Comparison of ENCODE assay signal across 1 cellular context in the genomic region with DNA sequence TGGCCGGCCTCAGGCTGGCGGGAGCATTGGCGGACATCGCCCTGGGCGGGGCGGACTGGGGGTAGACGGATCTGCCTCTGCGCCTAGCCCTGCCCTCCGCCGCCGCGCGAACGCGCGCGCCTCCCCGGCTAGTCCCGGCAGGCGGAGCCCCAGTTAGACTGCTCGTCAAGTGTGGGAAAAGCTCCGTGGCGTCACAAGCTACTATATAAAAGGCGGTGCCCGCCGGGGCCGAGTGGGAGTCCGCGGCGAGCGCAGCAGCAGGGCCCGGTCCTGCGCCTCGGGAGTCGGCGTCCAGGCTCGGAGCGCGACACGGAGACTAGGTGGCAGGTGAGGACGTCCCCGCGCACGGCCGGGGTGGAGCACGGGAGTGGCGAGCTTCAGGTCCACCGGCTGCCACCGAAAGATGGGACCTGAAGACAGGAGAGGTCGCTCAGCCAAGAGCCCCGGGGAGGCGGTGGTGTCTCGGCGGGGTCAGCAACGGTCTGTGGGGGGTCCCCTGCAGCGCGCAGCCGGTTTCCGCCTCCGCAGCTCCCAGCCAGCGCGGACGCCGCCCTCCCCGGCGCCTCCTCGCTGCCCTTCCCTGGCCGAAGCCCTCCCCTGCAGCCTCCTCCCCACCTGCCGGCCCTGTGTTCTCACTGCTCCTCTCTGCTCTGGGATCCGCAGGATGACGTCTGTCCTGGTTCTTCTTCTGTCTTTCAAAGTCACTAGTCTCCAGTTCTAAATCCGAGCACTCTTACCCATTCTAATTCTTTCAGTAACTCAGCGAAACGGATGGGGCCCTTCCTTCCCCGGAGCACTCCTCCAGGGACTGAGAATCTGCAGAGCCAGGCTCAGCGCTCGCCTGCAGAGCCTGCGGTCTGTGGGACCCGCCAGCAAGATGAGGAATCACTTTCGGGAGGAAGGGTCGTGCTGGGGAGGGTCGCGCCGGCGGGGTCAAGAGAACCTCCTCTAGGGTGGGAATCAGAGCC.
TF ChIP-seq lines count a peak whose summit lies in the region.

No MANE protein-coding gene starts in this region.

TF ChIP-seq in HepG2, 621 proteins besides CTCF, POLR2A, EP300 and RAD21 (continued from another document and continues in another):
- TF ChIP-seq, protein P1, sequence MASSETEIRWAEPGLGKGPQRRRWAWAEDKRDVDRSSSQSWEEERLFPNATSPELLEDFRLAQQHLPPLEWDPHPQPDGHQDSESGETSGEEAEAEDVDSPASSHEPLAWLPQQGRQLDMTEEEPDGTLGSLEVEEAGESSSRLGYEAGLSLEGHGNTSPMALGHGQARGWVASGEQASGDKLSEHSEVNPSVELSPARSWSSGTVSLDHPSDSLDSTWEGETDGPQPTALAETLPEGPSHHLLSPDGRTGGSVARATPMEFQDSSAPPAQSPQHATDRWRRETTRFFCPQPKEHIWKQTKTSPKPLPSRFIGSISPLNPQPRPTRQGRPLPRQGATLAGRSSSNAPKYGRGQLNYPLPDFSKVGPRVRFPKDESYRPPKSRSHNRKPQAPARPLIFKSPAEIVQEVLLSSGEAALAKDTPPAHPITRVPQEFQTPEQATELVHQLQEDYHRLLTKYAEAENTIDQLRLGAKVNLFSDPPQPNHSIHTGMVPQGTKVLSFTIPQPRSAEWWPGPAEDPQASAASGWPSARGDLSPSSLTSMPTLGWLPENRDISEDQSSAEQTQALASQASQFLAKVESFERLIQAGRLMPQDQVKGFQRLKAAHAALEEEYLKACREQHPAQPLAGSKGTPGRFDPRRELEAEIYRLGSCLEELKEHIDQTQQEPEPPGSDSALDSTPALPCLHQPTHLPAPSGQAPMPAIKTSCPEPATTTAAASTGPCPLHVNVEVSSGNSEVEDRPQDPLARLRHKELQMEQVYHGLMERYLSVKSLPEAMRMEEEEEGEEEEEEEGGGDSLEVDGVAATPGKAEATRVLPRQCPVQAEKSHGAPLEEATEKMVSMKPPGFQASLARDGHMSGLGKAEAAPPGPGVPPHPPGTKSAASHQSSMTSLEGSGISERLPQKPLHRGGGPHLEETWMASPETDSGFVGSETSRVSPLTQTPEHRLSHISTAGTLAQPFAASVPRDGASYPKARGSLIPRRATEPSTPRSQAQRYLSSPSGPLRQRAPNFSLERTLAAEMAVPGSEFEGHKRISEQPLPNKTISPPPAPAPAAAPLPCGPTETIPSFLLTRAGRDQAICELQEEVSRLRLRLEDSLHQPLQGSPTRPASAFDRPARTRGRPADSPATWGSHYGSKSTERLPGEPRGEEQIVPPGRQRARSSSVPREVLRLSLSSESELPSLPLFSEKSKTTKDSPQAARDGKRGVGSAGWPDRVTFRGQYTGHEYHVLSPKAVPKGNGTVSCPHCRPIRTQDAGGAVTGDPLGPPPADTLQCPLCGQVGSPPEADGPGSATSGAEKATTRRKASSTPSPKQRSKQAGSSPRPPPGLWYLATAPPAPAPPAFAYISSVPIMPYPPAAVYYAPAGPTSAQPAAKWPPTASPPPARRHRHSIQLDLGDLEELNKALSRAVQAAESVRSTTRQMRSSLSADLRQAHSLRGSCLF (CRISPR knock-in tag; IDR thresholded peaks at IDR 0.05; ENCODE audit: borderline replicate concordance), result no peak
- TF ChIP-seq SIX4 (CRISPR knock-in tag; IDR thresholded peaks at IDR 0.05) (peak; percentile 33; the same call in 1 of the 2 replicates), ZNF792 (CRISPR knock-in tag; IDR thresholded peaks at IDR 0.05) (peak; percentile 49), ARHGAP35 (CRISPR knock-in tag; IDR thresholded peaks at IDR 0.05; ENCODE audit: borderline replicate concordance) (peak; percentile 45; the same call in 1 of the 2 replicates), ZNF616 (CRISPR knock-in tag; IDR thresholded peaks at IDR 0.05; ENCODE audit: low read depth) (no peak), ZSCAN5A (CRISPR knock-in tag; IDR thresholded peaks at IDR 0.05; ENCODE audit: borderline replicate concordance) (no peak), ZNF546 (CRISPR knock-in tag; conservative IDR thresholded peaks at IDR 0.05) (peak; percentile 91), SNRNP70 (IDR thresholded peaks at IDR 0.05; ENCODE audit: low read depth, low read length) (no peak), GFI1 (CRISPR knock-in tag; IDR thresholded peaks at IDR 0.05; ENCODE audit: borderline replicate concordance) (peak; percentile 60), ZNF101 (CRISPR knock-in tag; IDR thresholded peaks at IDR 0.05; ENCODE audit: borderline replicate concordance, low read depth) (no peak), ZNF615 (CRISPR knock-in tag; IDR thresholded peaks at IDR 0.05; ENCODE audit: borderline replicate concordance) (no peak; the same call in 1 of the 2 replicates), MEIS2 (CRISPR knock-in tag; IDR thresholded peaks at IDR 0.05) (peak; percentile 67; the same call in 1 of the 2 replicates), ETV6 (CRISPR knock-in tag; conservative IDR thresholded peaks at IDR 0.05) (no peak), BHLHE40 (IDR thresholded peaks at IDR 0.05; ENCODE audit: low read length) (no peak), ZMYM4 (CRISPR knock-in tag; IDR thresholded peaks at IDR 0.05) (peak; percentile 83), ZNF572 (CRISPR knock-in tag; IDR thresholded peaks at IDR 0.05) (no peak), SRSF9 (IDR thresholded peaks at IDR 0.05; ENCODE audit: borderline replicate concordance, insufficient read depth, low read depth, low read length, poor library complexity, severe bottlenecking) (no peak), ZNF44 (CRISPR knock-in tag; IDR thresholded peaks at IDR 0.05) (no peak), ZNF326 (CRISPR knock-in tag; IDR thresholded peaks at IDR 0.05; ENCODE audit: borderline replicate concordance) (no peak), ZNF225 (CRISPR knock-in tag; IDR thresholded peaks at IDR 0.05) (peak; percentile 91), SKI (IDR thresholded peaks at IDR 0.05; ENCODE audit: partially characterized antibody) (peak; percentile 92), SP5 (CRISPR knock-in tag; IDR thresholded peaks at IDR 0.05; ENCODE audit: borderline replicate concordance, low read depth) (peak; percentile 64; the same call in 1 of the 2 replicates), ZEB1 (IDR thresholded peaks at IDR 0.05; ENCODE audit: insufficient replicate concordance, low read depth) (peak; percentile 84), ZNF772 (CRISPR knock-in tag; IDR thresholded peaks at IDR 0.05) (no peak; the same call in 1 of the 2 replicates), IRF2 (CRISPR knock-in tag; IDR thresholded peaks at IDR 0.05) (no peak), ZNF816 (CRISPR knock-in tag; IDR thresholded peaks at IDR 0.05; ENCODE audit: borderline replicate concordance) (peak; percentile 65; the same call in 1 of the 2 replicates), RERE (CRISPR knock-in tag; IDR thresholded peaks at IDR 0.05; ENCODE audit: low read depth) (no peak), FIP1L1 (IDR thresholded peaks at IDR 0.05; ENCODE audit: borderline replicate concordance, insufficient read depth, low read depth, low read length) (no peak), ZNF34 (CRISPR knock-in tag; IDR thresholded peaks at IDR 0.05; ENCODE audit: borderline replicate concordance) (peak; percentile 93), GATAD2A (CRISPR knock-in tag; IDR thresholded peaks at IDR 0.05) (no peak), ZIK1 (CRISPR knock-in tag; IDR thresholded peaks at IDR 0.05; ENCODE audit: borderline replicate concordance, low read depth) (peak; percentile 85), HNRNPL (IDR thresholded peaks at IDR 0.05; ENCODE audit: low read depth, low read length) (no peak), THYN1 (CRISPR knock-in tag; IDR thresholded peaks at IDR 0.05; ENCODE audit: borderline replicate concordance, low read depth) (no peak), SAFB2 (CRISPR knock-in tag; IDR thresholded peaks at IDR 0.05; ENCODE audit: borderline replicate concordance, low read depth) (peak; percentile 55; the same call in 1 of the 2 replicates)
- TF ChIP-seq, protein P2, sequence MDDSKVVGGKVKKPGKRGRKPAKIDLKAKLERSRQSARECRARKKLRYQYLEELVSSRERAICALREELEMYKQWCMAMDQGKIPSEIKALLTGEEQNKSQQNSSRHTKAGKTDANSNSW (CRISPR knock-in tag; IDR thresholded peaks at IDR 0.05; ENCODE audit: borderline replicate concordance), result peak; percentile 74; the same call in 1 of the 2 replicates
- TF ChIP-seq, protein P3, sequence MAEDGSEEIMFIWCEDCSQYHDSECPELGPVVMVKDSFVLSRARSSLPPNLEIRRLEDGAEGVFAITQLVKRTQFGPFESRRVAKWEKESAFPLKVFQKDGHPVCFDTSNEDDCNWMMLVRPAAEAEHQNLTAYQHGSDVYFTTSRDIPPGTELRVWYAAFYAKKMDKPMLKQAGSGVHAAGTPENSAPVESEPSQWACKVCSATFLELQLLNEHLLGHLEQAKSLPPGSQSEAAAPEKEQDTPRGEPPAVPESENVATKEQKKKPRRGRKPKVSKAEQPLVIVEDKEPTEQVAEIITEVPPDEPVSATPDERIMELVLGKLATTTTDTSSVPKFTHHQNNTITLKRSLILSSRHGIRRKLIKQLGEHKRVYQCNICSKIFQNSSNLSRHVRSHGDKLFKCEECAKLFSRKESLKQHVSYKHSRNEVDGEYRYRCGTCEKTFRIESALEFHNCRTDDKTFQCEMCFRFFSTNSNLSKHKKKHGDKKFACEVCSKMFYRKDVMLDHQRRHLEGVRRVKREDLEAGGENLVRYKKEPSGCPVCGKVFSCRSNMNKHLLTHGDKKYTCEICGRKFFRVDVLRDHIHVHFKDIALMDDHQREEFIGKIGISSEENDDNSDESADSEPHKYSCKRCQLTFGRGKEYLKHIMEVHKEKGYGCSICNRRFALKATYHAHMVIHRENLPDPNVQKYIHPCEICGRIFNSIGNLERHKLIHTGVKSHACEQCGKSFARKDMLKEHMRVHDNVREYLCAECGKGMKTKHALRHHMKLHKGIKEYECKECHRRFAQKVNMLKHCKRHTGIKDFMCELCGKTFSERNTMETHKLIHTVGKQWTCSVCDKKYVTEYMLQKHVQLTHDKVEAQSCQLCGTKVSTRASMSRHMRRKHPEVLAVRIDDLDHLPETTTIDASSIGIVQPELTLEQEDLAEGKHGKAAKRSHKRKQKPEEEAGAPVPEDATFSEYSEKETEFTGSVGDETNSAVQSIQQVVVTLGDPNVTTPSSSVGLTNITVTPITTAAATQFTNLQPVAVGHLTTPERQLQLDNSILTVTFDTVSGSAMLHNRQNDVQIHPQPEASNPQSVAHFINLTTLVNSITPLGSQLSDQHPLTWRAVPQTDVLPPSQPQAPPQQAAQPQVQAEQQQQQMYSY (CRISPR knock-in tag; IDR thresholded peaks at IDR 0.05), result 0 out of 2 replicates have a peak, but pooled peaks have one; percentile 13
- TF ChIP-seq, protein P4, sequence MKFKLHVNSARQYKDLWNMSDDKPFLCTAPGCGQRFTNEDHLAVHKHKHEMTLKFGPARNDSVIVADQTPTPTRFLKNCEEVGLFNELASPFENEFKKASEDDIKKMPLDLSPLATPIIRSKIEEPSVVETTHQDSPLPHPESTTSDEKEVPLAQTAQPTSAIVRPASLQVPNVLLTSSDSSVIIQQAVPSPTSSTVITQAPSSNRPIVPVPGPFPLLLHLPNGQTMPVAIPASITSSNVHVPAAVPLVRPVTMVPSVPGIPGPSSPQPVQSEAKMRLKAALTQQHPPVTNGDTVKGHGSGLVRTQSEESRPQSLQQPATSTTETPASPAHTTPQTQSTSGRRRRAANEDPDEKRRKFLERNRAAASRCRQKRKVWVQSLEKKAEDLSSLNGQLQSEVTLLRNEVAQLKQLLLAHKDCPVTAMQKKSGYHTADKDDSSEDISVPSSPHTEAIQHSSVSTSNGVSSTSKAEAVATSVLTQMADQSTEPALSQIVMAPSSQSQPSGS (CRISPR knock-in tag; IDR thresholded peaks at IDR 0.05), result peak; percentile 55; the same call in 1 of the 2 replicates
- TF ChIP-seq, protein P5, sequence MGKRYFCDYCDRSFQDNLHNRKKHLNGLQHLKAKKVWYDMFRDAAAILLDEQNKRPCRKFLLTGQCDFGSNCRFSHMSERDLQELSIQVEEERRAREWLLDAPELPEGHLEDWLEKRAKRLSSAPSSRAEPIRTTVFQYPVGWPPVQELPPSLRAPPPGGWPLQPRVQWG (CRISPR knock-in tag; IDR thresholded peaks at IDR 0.05; ENCODE audit: borderline replicate concordance, low read depth), result no peak
